Comparison of ENCODE assay signal across 1 cellular context in genomic region chrX:153927936-153928760, GRCh38.
TF ChIP-seq lines count a peak whose summit lies in the region.

No MANE protein-coding gene starts in this region.

TF ChIP-seq in GM12878, 131 proteins besides CTCF, POLR2A, EP300 and RAD21 (continued from another document and continues in another):
- TF ChIP-seq SRF (IDR thresholded peaks at IDR 0.05; ENCODE audit: low read depth in 2 of 2, low read length in 2 of 2) (peak; percentile 52 to 53; a peak in 2 of 4 replicates), NRF1 (conservative IDR thresholded peaks at IDR 0.05; ENCODE audit: low read depth, low read length) (peak; percentile 49; the same call in 1 of the 2 replicates), EZH2 (IDR thresholded peaks at IDR 0.05; ENCODE audit: borderline replicate concordance, control insufficient read depth, low read depth, low read length) (no peak), SMARCA5 (IDR thresholded peaks at IDR 0.05) (no peak), CHD4 (IDR thresholded peaks at IDR 0.05) (no peak), TCF3 (IDR thresholded peaks at IDR 0.05; ENCODE audit: borderline replicate concordance, insufficient read depth, low read depth, low read length) (peak; percentile 56; the same call in 1 of the 2 replicates), RCOR1 (conservative IDR thresholded peaks at IDR 0.05; ENCODE audit: low read depth, low read length) (no peak), TBL1XR1 (IDR thresholded peaks at IDR 0.05; ENCODE audit: low read depth, low read length) (peak; percentile 13; the same call in 1 of the 2 replicates), IRF5 (IDR thresholded peaks at IDR 0.05; ENCODE audit: borderline replicate concordance) (no peak), NBN (IDR thresholded peaks at IDR 0.05) (no peak), STAT1 (conservative IDR thresholded peaks at IDR 0.05) (no peak), LARP7 (IDR thresholded peaks at IDR 0.05) (peak; percentile 68), PAX8 (IDR thresholded peaks at IDR 0.05) (no peak), MLLT1 (IDR thresholded peaks at IDR 0.05) (0 out of 2 replicates have a peak, but pooled peaks have one; percentile 29), ZNF274 (IDR thresholded peaks at IDR 0.05; ENCODE audit: insufficient read depth, insufficient read length) (no peak), HDGF (IDR thresholded peaks at IDR 0.05) (no peak), HDAC2 (IDR thresholded peaks at IDR 0.05) (no peak), BACH1 (IDR thresholded peaks at IDR 0.05; ENCODE audit: borderline replicate concordance) (no peak), PRDM15 (CRISPR knock-in tag; IDR thresholded peaks at IDR 0.05) (no peak), GATAD2B (conservative IDR thresholded peaks at IDR 0.05; ENCODE audit: low read depth) (0 out of 2 replicates have a peak, but pooled peaks have one; percentile 65), STAT3 (IDR thresholded peaks at IDR 0.05; ENCODE audit: low read depth, low read length) (no peak), MTA3 (IDR thresholded peaks at IDR 0.05; ENCODE audit: borderline replicate concordance, low read length) (no peak), RELB (IDR thresholded peaks at IDR 0.05; ENCODE audit: low read depth) (no peak), IRF4 (IDR thresholded peaks at IDR 0.05; ENCODE audit: low read depth, low read length) (no peak), POU2F2 (IDR thresholded peaks at IDR 0.05; ENCODE audit: borderline replicate concordance, low read depth, low read length) (0 out of 3 replicates have a peak, but pooled peaks have one; percentile 51), CHD2 (IDR thresholded peaks at IDR 0.05; ENCODE audit: borderline replicate concordance, low read depth, low read length) (peak; percentile 53), ZNF687 (IDR thresholded peaks at IDR 0.05) (peak; percentile 37; the same call in 1 of the 2 replicates), CEBPB (IDR thresholded peaks at IDR 0.05; ENCODE audit: borderline replicate concordance in 1 of 2, low read depth in 2 of 2, low read length in 2 of 2) (no peak), ZBED1 (IDR thresholded peaks at IDR 0.05; ENCODE audit: borderline replicate concordance) (no peak), BCL11A (IDR thresholded peaks at IDR 0.05; ENCODE audit: low read depth, low read length) (no peak), FOS (IDR thresholded peaks at IDR 0.05; ENCODE audit: borderline replicate concordance, extremely low read depth, insufficient read length) (peak; percentile 9), RAD51 (IDR thresholded peaks at IDR 0.05) (peak; percentile 79; the same call in 1 of the 2 replicates), MYC (IDR thresholded peaks at IDR 0.05; ENCODE audit: insufficient read depth, insufficient read length, insufficient replicate concordance, low read length, severe bottlenecking) (no peak), RB1 (IDR thresholded peaks at IDR 0.05; ENCODE audit: borderline replicate concordance) (peak; percentile 26; the same call in 1 of the 2 replicates), HSF1 (IDR thresholded peaks at IDR 0.05; ENCODE audit: low read depth, low read length) (no peak), ATF3 (IDR thresholded peaks at IDR 0.05; ENCODE audit: borderline replicate concordance, extremely low read depth, low read depth, low read length) (no peak), CBX5 (IDR thresholded peaks at IDR 0.05; ENCODE audit: low read depth) (no peak), NFIC (IDR thresholded peaks at IDR 0.05; ENCODE audit: low read depth, low read length) (no peak), KAT2A (conservative IDR thresholded peaks at IDR 0.05; ENCODE audit: control insufficient read depth, low read depth, low read length) (no peak), ZNF24 (IDR thresholded peaks at IDR 0.05) (no peak), SREBF1 (IDR thresholded peaks at IDR 0.05; ENCODE audit: low read length) (no peak), JUNB (IDR thresholded peaks at IDR 0.05) (no peak), PKNOX1 (IDR thresholded peaks at IDR 0.05) (peak; percentile 61; the same call in 1 of the 2 replicates), MEF2A (IDR thresholded peaks at IDR 0.05; ENCODE audit: insufficient read depth, low read depth, low read length) (no peak), ZSCAN29 (IDR thresholded peaks at IDR 0.05) (no peak), NFYA (IDR thresholded peaks at IDR 0.05; ENCODE audit: borderline replicate concordance, low read depth, low read length) (no peak), PML (IDR thresholded peaks at IDR 0.05; ENCODE audit: low read length) (0 out of 2 replicates have a peak, but pooled peaks have one; percentile 46), EGR1 (IDR thresholded peaks at IDR 0.05; ENCODE audit: borderline replicate concordance in 1 of 2, low read depth in 2 of 2, low read length in 2 of 2) (peak in 1 of 2 experiments; percentile 30; a peak in 1 of 3 replicates), NR2C2 (IDR thresholded peaks at IDR 0.05; ENCODE audit: borderline replicate concordance, control insufficient read depth, insufficient read length, low read depth) (no peak), BMI1 (IDR thresholded peaks at IDR 0.05; ENCODE audit: borderline replicate concordance) (no peak), USF1 (IDR thresholded peaks at IDR 0.05; ENCODE audit: borderline replicate concordance, extremely low read length, insufficient read depth, low read depth, low read length) (peak; percentile 90)
